In genomic region chr2:20167356-20167755, GRCh38 we compare ENCODE assay signal across 1 cellular context.
TF ChIP-seq lines count a peak whose summit lies in the region.

No MANE protein-coding gene starts in this region.

TF ChIP-seq in IMR-90, 13 proteins besides CTCF, POLR2A, EP300 and RAD21:
- TF ChIP-seq BHLHE40 (IDR thresholded peaks at IDR 0.05; ENCODE audit: low read depth, low read length) (no peak), ELK1 (IDR thresholded peaks at IDR 0.05; ENCODE audit: borderline replicate concordance, low read depth, low read length) (no peak), NFE2L2 (IDR thresholded peaks at IDR 0.05; ENCODE audit: low read depth, low read length) (no peak), MAZ (IDR thresholded peaks at IDR 0.05; ENCODE audit: borderline replicate concordance, low read depth, low read length) (no peak), CHD1 (IDR thresholded peaks at IDR 0.05; ENCODE audit: low read depth, low read length) (no peak)
